17 cellular contexts compared by ENCODE assay signal in the genomic region with DNA sequence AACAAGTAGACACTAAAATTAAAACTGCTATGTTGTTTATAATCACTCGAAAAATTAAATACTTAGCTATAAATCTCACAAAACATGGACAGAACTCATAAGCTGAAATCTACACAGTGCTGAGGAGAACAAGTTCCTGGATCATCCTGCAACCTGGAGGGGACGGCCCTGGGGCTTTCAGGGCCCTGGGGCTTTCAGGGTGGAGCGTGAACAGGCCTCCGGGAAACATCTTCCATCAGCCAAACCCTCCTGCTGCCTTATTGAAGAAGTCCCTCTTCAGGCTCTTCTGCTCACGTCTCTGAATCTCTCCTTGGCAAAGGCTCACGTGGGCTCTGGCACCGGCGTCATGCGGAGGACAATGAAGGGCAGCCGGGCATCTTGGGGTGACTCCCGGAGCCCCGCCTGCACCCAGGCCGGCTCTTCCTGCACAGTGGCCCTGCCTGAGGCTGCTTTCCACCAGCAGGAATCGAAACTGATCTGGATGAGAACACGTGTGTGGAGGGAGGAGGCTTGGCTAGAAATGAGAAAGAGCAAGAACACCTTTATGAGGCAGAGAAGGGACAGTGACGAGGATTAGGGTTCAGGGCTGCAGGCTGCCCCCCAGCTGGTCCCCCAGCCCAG.
DNase-seq lines count a peak whose midpoint lies in the region; ATAC-seq, FAIRE-seq and TF ChIP-seq lines count a peak whose summit lies in the region.
"Had no signal": no experiment of that assay in that cellular context is flagged by ENCODE, and none has a peak within 500 bp of the region (broad histone marks: within the 10 kb centered on the region; RNA-seq: fewer than 3 reads in every experiment).

No MANE protein-coding gene starts in this region.

- H3K27ac Mint-ChIP-seq in Caco-2 (ENCODE audit: unreplicated experiment): no peak overlapping the region
- H3K27ac Mint-ChIP-seq in T-helper 2 cell treated with Interferon-gamma antibody and Interleukin-4, amounts not matched to agents 5 μg/mL and 100 μg/mL, for 36 hours: no peak overlapping the region
- H3K27ac Mint-ChIP-seq: IgD-negative memory B cell; T-helper 1 cell treated with Interleukin-12 subunit alpha and Interleukin-12 subunit beta and Interleukin-4 antibody, amounts not matched to agents 30 μg/mL and 1 μg/mL, for 36 hours had no signal

- H3K9ac ChIP-seq in mucosa of rectum (ENCODE audit: low read depth in 1 of 2, low read length in 2 of 2): no peak overlapping the region

- peaks cover 9% of the 10 kb centered on the region for H3K9me3 Mint-ChIP-seq in Caco-2 (ENCODE audit: unreplicated experiment)
- H3K9me3 Mint-ChIP-seq in T-helper 2 cell treated with Interferon-gamma antibody and Interleukin-4, amounts not matched to agents 5 μg/mL and 100 μg/mL, for 36 hours: no peaks in the 10 kb centered on the region
- H3K9me3 Mint-ChIP-seq: T-helper 1 cell treated with Interleukin-12 subunit alpha and Interleukin-12 subunit beta and Interleukin-4 antibody, amounts not matched to agents 30 μg/mL and 1 μg/mL, for 36 hours had no signal

- H3K4me1 ChIP-seq in RWPE2 (ENCODE audit: insufficient read depth, poor library complexity, severe bottlenecking) (peaks cover 6% of the 10 kb centered on the region), mucosa of rectum (ENCODE audit: control insufficient read depth in 2 of 2, insufficient read depth in 2 of 2, low read length in 2 of 2) (no peaks in the 10 kb centered on the region), Caco-2 (no peaks in the 10 kb centered on the region)
- H3K4me1 ChIP-seq: colonic mucosa, HAP-1, sigmoid colon had no signal

- no peaks in the 10 kb centered on the region for H3K27me3 Mint-ChIP-seq in Caco-2 (ENCODE audit: insufficient read depth, unreplicated experiment)
- H3K27me3 Mint-ChIP-seq in T-helper 2 cell treated with Interferon-gamma antibody and Interleukin-4, amounts not matched to agents 5 μg/mL and 100 μg/mL, for 36 hours (ENCODE audit: low read depth): peaks cover 4% of the 10 kb centered on the region

- intact Hi-C loops in Caco-2 (cut with micrococcal nuclease; ENCODE audit: unreplicated experiment): no loop called here

- H3K36me3 Mint-ChIP-seq in Caco-2 (ENCODE audit: insufficient read depth, unreplicated experiment): no peaks in the 10 kb centered on the region
- no peaks in the 10 kb centered on the region for H3K36me3 Mint-ChIP-seq in T-helper 2 cell treated with Interferon-gamma antibody and Interleukin-4, amounts not matched to agents 5 μg/mL and 100 μg/mL, for 36 hours (ENCODE audit: low read depth)

- no peak overlapping the region for H3K4me3 ChIP-seq in RWPE2 (ENCODE audit: severe bottlenecking)
- H3K4me3 ChIP-seq in mucosa of rectum (ENCODE audit: low read length in 2 of 2): peak overlapping the region; percentile 16 to 37
- no peak overlapping the region for H3K4me3 ChIP-seq in Caco-2 (ENCODE audit: low read depth, low read length)
- H3K4me3 ChIP-seq: colonic mucosa, HAP-1, sigmoid colon had no signal

- TF ChIP-seq POLR2A in GM12892 (IDR thresholded peaks at IDR 0.05; ENCODE audit: low read depth, low read length): no peak

- CTCF ChIA-PET in Caco-2 (lab: Charles Lee): no interaction called here

- H3K27me3 ChIP-seq in RWPE2 (ENCODE audit: insufficient read depth, poor library complexity, severe bottlenecking): no peaks in the 10 kb centered on the region
- no peaks in the 10 kb centered on the region for H3K27me3 ChIP-seq in mucosa of rectum (ENCODE audit: control insufficient read depth in 2 of 2, insufficient read depth in 2 of 2, low read length in 2 of 2)
- H3K27me3 ChIP-seq in Caco-2 (replicated peaks; ENCODE audit: control insufficient read depth, insufficient read depth, low read length): no peaks in the 10 kb centered on the region
- H3K27me3 ChIP-seq: colonic mucosa, sigmoid colon had no signal

- no peak overlapping the region for H3K4me3 Mint-ChIP-seq in Caco-2 (ENCODE audit: unreplicated experiment)
- H3K4me3 Mint-ChIP-seq in T-helper 2 cell treated with Interferon-gamma antibody and Interleukin-4, amounts not matched to agents 5 μg/mL and 100 μg/mL, for 36 hours: no peak overlapping the region
- H3K4me3 Mint-ChIP-seq: T-helper 1 cell treated with Interleukin-12 subunit alpha and Interleukin-12 subunit beta and Interleukin-4 antibody, amounts not matched to agents 30 μg/mL and 1 μg/mL, for 36 hours had no signal

- H3K4me1 Mint-ChIP-seq in Caco-2 (ENCODE audit: low read depth, unreplicated experiment): peaks cover 9% of the 10 kb centered on the region
- peaks cover 2% of the 10 kb centered on the region for H3K4me1 Mint-ChIP-seq in T-helper 2 cell treated with Interferon-gamma antibody and Interleukin-4, amounts not matched to agents 5 μg/mL and 100 μg/mL, for 36 hours (ENCODE audit: low read depth)

- H3K9me3 ChIP-seq in RWPE2 (ENCODE audit: severe bottlenecking) (no peaks in the 10 kb centered on the region), mucosa of rectum (ENCODE audit: control insufficient read depth in 2 of 2, low read length in 2 of 2) (no peaks in the 10 kb centered on the region), Caco-2 (no peaks in the 10 kb centered on the region)
- H3K9me3 ChIP-seq: colonic mucosa, HAP-1, sigmoid colon had no signal

- TF ChIP-seq CTCF in RWPE2 (IDR thresholded peaks at IDR 0.05; ENCODE audit: poor library complexity, severe bottlenecking): no peak
- TF ChIP-seq CTCF in Caco-2 (IDR thresholded peaks at IDR 0.05; ENCODE audit: insufficient read depth in 1 of 2, low read depth in 1 of 2, low read length in 1 of 2, severe bottlenecking in 1 of 2, unreplicated experiment in 1 of 2): no peak

- DNase-seq in ELR (ENCODE audit: low read depth) (peak; percentile 1), HuH-7.5 (ENCODE audit: low spot score) (peak; percentile 2), RWPE2 (ENCODE audit: low spot score) (no peak), GM12892 (ENCODE audit: insufficient read length) (no peak), activated gamma-delta T cell (lab: John Stamatoyannopoulos, UW) (no peak), Caco-2 (no peak)
- DNase-seq in T-helper 2 cell treated with Interferon-gamma antibody and Interleukin-4, amounts not matched to agents 5 μg/mL and 100 μg/mL, for 36 hours (ENCODE audit: low spot score): no peak
- DNase-seq: activated effector memory CD4-positive, alpha-beta T cell treated with Interleukin-2 at 50 U/mL for 16 hours; anterior cingulate cortex; C1 segment of cervical spinal cord; colonic mucosa; sigmoid colon had no signal

- H3K27ac ChIP-seq in RWPE2 (ENCODE audit: poor library complexity, severe bottlenecking): no peak overlapping the region
- no peak overlapping the region for H3K27ac ChIP-seq in mucosa of rectum (ENCODE audit: low read depth in 2 of 2, low read length in 2 of 2)
- H3K27ac ChIP-seq: colonic mucosa, sigmoid colon had no signal

- ATAC-seq in RWPE2 (ENCODE audit: low read depth): peak; percentile 78
- ATAC-seq: activated CD4-positive, CD25-positive, alpha-beta regulatory T cell treated with anti-CD3 and anti-CD28 coated beads, Interleukin-2, amount 50 U/mL, for 24 hours had no signal

- BruUV-seq in Caco-2 (replicated peaks; lab: Mats Ljungman, UMichigan): no TSS peak

- POLR2A ChIA-PET in Caco-2 (lab: Charles Lee): no interaction called here

- no peaks in the 10 kb centered on the region for H3K36me3 ChIP-seq in RWPE2 (ENCODE audit: low read depth)
- no peaks in the 10 kb centered on the region for H3K36me3 ChIP-seq in mucosa of rectum (ENCODE audit: control insufficient read depth in 2 of 2, insufficient read depth in 2 of 2, low read length in 2 of 2)
- H3K36me3 ChIP-seq in Caco-2 (ENCODE audit: control insufficient read depth, insufficient read depth, low read length): no peaks in the 10 kb centered on the region
- H3K36me3 ChIP-seq: colonic mucosa, HAP-1, sigmoid colon had no signal

- no peak for FAIRE-seq in GM12892 (lab: Jason Lieb, UNC)

Comparison
In these comparisons a context has a peak if more than half of its experiments do, and no peak if none do; other contexts are left out.
1. DNase-seq: peak in ELR (single experiment) and HuH-7.5 (single experiment); none in RWPE2 (single experiment), GM12892 (single experiment), activated gamma-delta T cell (single experiment), Caco-2 (0 of 2) and T-helper 2 cell treated with Interferon-gamma antibody and Interleukin-4, amounts not matched to agents 5 μg/mL and 100 μg/mL, for 36 hours (single experiment).
2. H3K4me3 ChIP-seq: peak in mucosa of rectum (2 of 2); none in RWPE2 (single experiment) and Caco-2 (single experiment).